In genomic region chr1:6162341-6162740, GRCh38 we compare ENCODE assay signal across 29 cellular contexts.
"Had no signal": no experiment of that assay in that cellular context is flagged by ENCODE, and none has a peak within 500 bp of the region (broad histone marks: within the 10 kb centered on the region; RNA-seq: fewer than 3 reads in every experiment).

No MANE protein-coding gene starts in this region.

- H3K36me3 ChIP-seq: adrenal gland, ascending aorta, breast epithelium, cardiac muscle cell, esophagus muscularis mucosa, gastrocnemius medialis, heart left ventricle, WERI-Rb-1 had no signal

- H3K4me1 ChIP-seq: adrenal gland, ascending aorta, esophagus muscularis mucosa, gastrocnemius medialis, heart left ventricle had no signal

- ATAC-seq: activated CD4-positive, CD25-positive, alpha-beta regulatory T cell treated with anti-CD3 and anti-CD28 coated beads, Interleukin-2, amount 50 U/mL, for 24 hours; activated CD8-positive, alpha-beta T cell treated with anti-CD3 and anti-CD28 coated beads for 36 hours; activated naive CD8-positive, alpha-beta T cell treated with anti-CD3 and anti-CD28 coated beads, Interleukin-2, amount 50 U/mL, for 24 hours; activated T-cell treated with anti-CD3 and anti-CD28 coated beads, Interleukin-2, amount 50 U/mL, for 4 hours; activated T-helper 17 cell treated with anti-CD3 and anti-CD28 coated beads, Interleukin-2, amount 50 U/mL, for 72 hours; effector memory CD8-positive, alpha-beta T cell; gastrocnemius medialis; heart left ventricle had no signal

- H3K27ac ChIP-seq: adrenal gland, ascending aorta, breast epithelium, cardiac muscle cell, coronary artery, esophagus muscularis mucosa, foreskin keratinocyte, gastrocnemius medialis, heart left ventricle, WERI-Rb-1 had no signal

- H3K27me3 ChIP-seq: ascending aorta had no signal

- H3K9me3 ChIP-seq: adrenal gland, ascending aorta, breast epithelium, esophagus muscularis mucosa, gastrocnemius medialis, heart left ventricle had no signal

- H3K4me3 ChIP-seq: adrenal gland, ascending aorta, breast epithelium, cardiac muscle cell, coronary artery, esophagus muscularis mucosa, gastrocnemius medialis, heart left ventricle had no signal

- DNase-seq: activated B cell treated with CpG ODN at 0.5 μM for 24 hours; activated CD4-positive, alpha-beta T cell treated with anti-CD3 and anti-CD28 coated beads, Interleukin-2, amount 50 U/mL, for 1 hour; activated CD4-positive, alpha-beta T cell treated with anti-CD3 and anti-CD28 coated beads, Interleukin-2, amount 50 U/mL, for 48 hours; activated CD8-positive, alpha-beta memory T cell treated with anti-CD3 and anti-CD28 coated beads for 24 hours; activated effector memory CD4-positive, alpha-beta T cell treated with Interleukin-2 at 50 U/mL for 16 hours; activated gamma-delta T cell treated with Interleukin-2 at 50 U/mL for 16 hours; activated naive CD4-positive, alpha-beta T cell treated with anti-CD3 and anti-CD28 coated beads, Interleukin-2, amount 50 U/mL, for 16 hours; activated naive CD4-positive, alpha-beta T cell treated with Interleukin-2 at 50 U/mL for 16 hours; activated T-cell treated with anti-CD3 and anti-CD28 coated beads, Interleukin-2, amount 50 U/mL, for 4 hours; amygdala; central memory CD4-positive, alpha-beta T cell; cerebellar nuclear complex; effector CD4-positive, alpha-beta T cell; effector memory CD8-positive, alpha-beta T cell; gastrocnemius medialis; T-helper 2 cell had no signal
